1 cellular context compared by ENCODE assay signal in the genomic region with DNA sequence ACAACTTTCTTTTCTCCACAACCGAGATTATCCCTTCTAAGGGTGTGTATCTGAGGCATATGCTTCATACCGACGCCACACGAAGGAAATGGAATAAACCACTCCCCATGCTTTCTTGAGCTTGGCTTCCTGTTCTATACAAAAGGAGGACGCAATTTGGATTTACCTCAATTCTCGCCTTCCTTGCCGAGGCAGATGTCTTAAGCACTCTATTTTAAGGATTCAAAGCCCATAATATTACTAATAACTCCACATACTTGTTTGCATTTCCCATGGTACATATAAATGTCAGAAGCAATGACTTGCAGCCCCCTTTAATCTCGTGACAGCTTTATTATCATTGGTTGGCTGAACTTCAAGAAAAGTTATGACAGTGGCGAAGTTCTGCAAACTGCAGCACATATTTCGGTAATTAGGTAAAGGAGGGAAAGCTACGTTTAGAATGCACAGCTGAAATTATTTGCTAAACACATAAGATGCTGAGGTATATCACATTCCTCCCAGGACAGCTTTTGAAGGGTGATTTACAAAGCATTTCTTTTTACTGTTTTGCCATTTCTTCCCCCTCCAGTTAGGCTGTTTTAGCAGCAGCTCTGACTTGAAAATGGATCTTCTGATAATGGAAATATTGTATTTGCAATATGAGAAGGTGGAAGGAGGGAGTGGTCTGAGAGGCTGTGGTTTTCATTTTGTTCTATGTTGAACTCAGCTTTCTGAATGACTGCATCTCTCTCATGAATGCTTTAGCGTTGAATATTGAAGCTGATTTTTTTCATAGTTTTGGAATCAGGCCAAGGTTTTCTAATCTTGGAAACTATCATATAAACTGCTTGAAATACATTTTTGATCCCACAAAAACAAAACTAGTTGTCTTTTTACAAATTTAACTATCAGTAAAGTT.
TF ChIP-seq lines count a peak whose summit lies in the region.

No MANE protein-coding gene starts in this region.

TF ChIP-seq in HEK293, 187 proteins besides CTCF, POLR2A, EP300 and RAD21 (continued from another document and continues in another):
- TF ChIP-seq, protein P1, sequence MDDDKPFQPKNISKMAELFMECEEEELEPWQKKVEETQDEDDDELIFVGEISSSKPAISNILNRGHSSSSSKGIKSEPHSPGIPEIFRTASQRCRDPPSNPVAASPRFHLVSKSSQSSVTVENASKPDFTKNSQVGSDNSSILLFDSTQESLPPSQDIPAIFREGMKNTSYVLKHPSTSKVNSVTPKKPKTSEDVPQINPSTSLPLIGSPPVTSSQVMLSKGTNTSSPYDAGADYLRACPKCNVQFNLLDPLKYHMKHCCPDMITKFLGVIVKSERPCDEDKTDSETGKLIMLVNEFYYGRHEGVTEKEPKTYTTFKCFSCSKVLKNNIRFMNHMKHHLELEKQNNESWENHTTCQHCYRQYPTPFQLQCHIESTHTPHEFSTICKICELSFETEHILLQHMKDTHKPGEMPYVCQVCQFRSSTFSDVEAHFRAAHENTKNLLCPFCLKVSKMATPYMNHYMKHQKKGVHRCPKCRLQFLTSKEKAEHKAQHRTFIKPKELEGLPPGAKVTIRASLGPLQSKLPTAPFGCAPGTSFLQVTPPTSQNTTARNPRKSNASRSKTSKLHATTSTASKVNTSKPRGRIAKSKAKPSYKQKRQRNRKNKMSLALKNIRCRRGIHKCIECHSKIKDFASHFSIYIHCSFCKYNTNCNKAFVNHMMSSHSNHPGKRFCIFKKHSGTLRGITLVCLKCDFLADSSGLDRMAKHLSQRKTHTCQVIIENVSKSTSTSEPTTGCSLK (tag by site-specific recombination; IDR thresholded peaks at IDR 0.05), result no peak
- TF ChIP-seq ZNF311 (tag by site-specific recombination; IDR thresholded peaks at IDR 0.05; ENCODE audit: borderline replicate concordance) (no peak), ZBTB49 (tag by site-specific recombination; IDR thresholded peaks at IDR 0.05; ENCODE audit: low read depth) (no peak), ZNF202 (tag by site-specific recombination; IDR thresholded peaks at IDR 0.05; ENCODE audit: borderline replicate concordance) (no peak), ZNF184 (tag by site-specific recombination; IDR thresholded peaks at IDR 0.05) (no peak), SP3 (tag by site-specific recombination; IDR thresholded peaks at IDR 0.05) (peak; percentile 34), KLF9 (tag by site-specific recombination; IDR thresholded peaks at IDR 0.05; ENCODE audit: low read depth) (0 out of 2 replicates have a peak, but pooled peaks have one; percentile 10), ZFHX2 (tag by site-specific recombination; conservative IDR thresholded peaks at IDR 0.05) (no peak), ELK4 (IDR thresholded peaks at IDR 0.05; ENCODE audit: borderline replicate concordance, low read depth, low read length) (no peak), ZNF610 (tag by site-specific recombination; IDR thresholded peaks at IDR 0.05; ENCODE audit: borderline replicate concordance) (peak; percentile 65; the same call in 1 of the 2 replicates), SP2 (tag by site-specific recombination; IDR thresholded peaks at IDR 0.05) (no peak), SCRT1 (tag by site-specific recombination; IDR thresholded peaks at IDR 0.05; ENCODE audit: borderline replicate concordance) (peak; percentile 61; the same call in 1 of the 2 replicates), PRDM1 (tag by site-specific recombination; IDR thresholded peaks at IDR 0.05) (no peak), ZFP41 (tag by site-specific recombination; IDR thresholded peaks at IDR 0.05; ENCODE audit: borderline replicate concordance) (no peak), ZNF747 (tag by site-specific recombination; IDR thresholded peaks at IDR 0.05) (no peak), ZNF48 (tag by site-specific recombination; IDR thresholded peaks at IDR 0.05) (no peak), ZBTB17 (tag by site-specific recombination; IDR thresholded peaks at IDR 0.05) (peak; percentile 75), SCRT2 (tag by site-specific recombination; IDR thresholded peaks at IDR 0.05) (peak; percentile 71), TRIM28 (IDR thresholded peaks at IDR 0.05; ENCODE audit: borderline replicate concordance, low read length) (peak; percentile 91), ZBTB20 (tag by site-specific recombination; IDR thresholded peaks at IDR 0.05) (peak; percentile 47), ZNF248 (tag by site-specific recombination; IDR thresholded peaks at IDR 0.05) (no peak), EGR2 (tag by site-specific recombination; IDR thresholded peaks at IDR 0.05; ENCODE audit: low read depth) (no peak), FEZF1 (tag by site-specific recombination; IDR thresholded peaks at IDR 0.05) (peak; percentile 93), GLIS1 (tag by site-specific recombination; IDR thresholded peaks at IDR 0.05) (no peak), ZNF501 (tag by site-specific recombination; IDR thresholded peaks at IDR 0.05) (peak; percentile 81), ZNF639 (tag by site-specific recombination; IDR thresholded peaks at IDR 0.05) (peak; percentile 42; the same call in 1 of the 2 replicates), ZNF2 (tag by site-specific recombination; IDR thresholded peaks at IDR 0.05) (peak; percentile 88), SETDB1 (IDR thresholded peaks at IDR 0.05; ENCODE audit: insufficient read length, low read length) (no peak), MYNN (tag by site-specific recombination; IDR thresholded peaks at IDR 0.05; ENCODE audit: borderline replicate concordance) (peak; percentile 42; the same call in 1 of the 2 replicates), ZNF664 (tag by site-specific recombination; IDR thresholded peaks at IDR 0.05) (no peak; the same call in 1 of the 2 replicates), ZNF394 (tag by site-specific recombination; IDR thresholded peaks at IDR 0.05; ENCODE audit: borderline replicate concordance) (peak; percentile 51; the same call in 1 of the 2 replicates), ZNF155 (tag by site-specific recombination; IDR thresholded peaks at IDR 0.05) (no peak), ZNF560 (tag by site-specific recombination; IDR thresholded peaks at IDR 0.05; ENCODE audit: borderline replicate concordance) (no peak), ZNF37A (tag by site-specific recombination; IDR thresholded peaks at IDR 0.05) (no peak), YY1 (tag by site-specific recombination; IDR thresholded peaks at IDR 0.05) (0 out of 2 replicates have a peak, but pooled peaks have one; percentile 1), ZBTB48 (tag by site-specific recombination; IDR thresholded peaks at IDR 0.05) (no peak), ZBTB6 (tag by site-specific recombination; IDR thresholded peaks at IDR 0.05) (no peak; the same call in 1 of the 2 replicates), ZNF175 (tag by site-specific recombination; IDR thresholded peaks at IDR 0.05) (no peak), ZEB2 (tag by site-specific recombination; IDR thresholded peaks at IDR 0.05) (peak; percentile 86), ZNF521 (tag by site-specific recombination; IDR thresholded peaks at IDR 0.05) (no peak)
- TF ChIP-seq, protein P2, sequence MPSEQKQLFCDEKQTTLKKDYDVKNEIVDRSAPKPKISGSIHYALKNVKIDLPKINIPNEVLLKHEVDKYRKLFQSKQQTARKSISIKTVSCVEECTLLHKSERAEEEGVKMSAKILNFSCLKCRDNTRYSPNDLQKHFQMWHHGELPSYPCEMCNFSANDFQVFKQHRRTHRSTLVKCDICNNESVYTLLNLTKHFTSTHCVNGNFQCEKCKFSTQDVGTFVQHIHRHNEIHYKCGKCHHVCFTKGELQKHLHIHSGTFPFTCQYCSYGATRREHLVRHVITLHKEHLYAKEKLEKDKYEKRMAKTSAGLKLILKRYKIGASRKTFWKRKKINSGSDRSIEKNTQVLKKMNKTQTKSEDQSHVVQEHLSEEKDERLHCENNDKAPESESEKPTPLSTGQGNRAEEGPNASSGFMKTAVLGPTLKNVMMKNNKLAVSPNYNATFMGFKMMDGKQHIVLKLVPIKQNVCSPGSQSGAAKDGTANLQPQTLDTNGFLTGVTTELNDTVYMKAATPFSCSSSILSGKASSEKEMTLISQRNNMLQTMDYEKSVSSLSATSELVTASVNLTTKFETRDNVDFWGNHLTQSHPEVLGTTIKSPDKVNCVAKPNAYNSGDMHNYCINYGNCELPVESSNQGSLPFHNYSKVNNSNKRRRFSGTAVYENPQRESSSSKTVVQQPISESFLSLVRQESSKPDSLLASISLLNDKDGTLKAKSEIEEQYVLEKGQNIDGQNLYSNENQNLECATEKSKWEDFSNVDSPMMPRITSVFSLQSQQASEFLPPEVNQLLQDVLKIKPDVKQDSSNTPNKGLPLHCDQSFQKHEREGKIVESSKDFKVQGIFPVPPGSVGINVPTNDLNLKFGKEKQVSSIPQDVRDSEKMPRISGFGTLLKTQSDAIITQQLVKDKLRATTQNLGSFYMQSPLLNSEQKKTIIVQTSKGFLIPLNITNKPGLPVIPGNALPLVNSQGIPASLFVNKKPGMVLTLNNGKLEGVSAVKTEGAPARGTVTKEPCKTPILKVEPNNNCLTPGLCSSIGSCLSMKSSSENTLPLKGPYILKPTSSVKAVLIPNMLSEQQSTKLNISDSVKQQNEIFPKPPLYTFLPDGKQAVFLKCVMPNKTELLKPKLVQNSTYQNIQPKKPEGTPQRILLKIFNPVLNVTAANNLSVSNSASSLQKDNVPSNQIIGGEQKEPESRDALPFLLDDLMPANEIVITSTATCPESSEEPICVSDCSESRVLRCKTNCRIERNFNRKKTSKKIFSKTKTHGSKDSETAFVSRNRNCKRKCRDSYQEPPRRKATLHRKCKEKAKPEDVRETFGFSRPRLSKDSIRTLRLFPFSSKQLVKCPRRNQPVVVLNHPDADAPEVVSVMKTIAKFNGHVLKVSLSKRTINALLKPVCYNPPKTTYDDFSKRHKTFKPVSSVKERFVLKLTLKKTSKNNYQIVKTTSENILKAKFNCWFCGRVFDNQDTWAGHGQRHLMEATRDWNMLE (tag by site-specific recombination; conservative IDR thresholded peaks at IDR 0.05; ENCODE audit: low read depth), result no peak
- TF ChIP-seq, protein P3, sequence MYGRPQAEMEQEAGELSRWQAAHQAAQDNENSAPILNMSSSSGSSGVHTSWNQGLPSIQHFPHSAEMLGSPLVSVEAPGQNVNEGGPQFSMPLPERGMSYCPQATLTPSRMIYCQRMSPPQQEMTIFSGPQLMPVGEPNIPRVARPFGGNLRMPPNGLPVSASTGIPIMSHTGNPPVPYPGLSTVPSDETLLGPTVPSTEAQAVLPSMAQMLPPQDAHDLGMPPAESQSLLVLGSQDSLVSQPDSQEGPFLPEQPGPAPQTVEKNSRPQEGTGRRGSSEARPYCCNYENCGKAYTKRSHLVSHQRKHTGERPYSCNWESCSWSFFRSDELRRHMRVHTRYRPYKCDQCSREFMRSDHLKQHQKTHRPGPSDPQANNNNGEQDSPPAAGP (tag by site-specific recombination; IDR thresholded peaks at IDR 0.05), result no peak
- TF ChIP-seq, protein P4, sequence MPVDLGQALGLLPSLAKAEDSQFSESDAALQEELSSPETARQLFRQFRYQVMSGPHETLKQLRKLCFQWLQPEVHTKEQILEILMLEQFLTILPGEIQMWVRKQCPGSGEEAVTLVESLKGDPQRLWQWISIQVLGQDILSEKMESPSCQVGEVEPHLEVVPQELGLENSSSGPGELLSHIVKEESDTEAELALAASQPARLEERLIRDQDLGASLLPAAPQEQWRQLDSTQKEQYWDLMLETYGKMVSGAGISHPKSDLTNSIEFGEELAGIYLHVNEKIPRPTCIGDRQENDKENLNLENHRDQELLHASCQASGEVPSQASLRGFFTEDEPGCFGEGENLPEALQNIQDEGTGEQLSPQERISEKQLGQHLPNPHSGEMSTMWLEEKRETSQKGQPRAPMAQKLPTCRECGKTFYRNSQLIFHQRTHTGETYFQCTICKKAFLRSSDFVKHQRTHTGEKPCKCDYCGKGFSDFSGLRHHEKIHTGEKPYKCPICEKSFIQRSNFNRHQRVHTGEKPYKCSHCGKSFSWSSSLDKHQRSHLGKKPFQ (tag by site-specific recombination; IDR thresholded peaks at IDR 0.05), result peak; percentile 85
